ENCODE assay signal across 8 cellular contexts in the genomic region with DNA sequence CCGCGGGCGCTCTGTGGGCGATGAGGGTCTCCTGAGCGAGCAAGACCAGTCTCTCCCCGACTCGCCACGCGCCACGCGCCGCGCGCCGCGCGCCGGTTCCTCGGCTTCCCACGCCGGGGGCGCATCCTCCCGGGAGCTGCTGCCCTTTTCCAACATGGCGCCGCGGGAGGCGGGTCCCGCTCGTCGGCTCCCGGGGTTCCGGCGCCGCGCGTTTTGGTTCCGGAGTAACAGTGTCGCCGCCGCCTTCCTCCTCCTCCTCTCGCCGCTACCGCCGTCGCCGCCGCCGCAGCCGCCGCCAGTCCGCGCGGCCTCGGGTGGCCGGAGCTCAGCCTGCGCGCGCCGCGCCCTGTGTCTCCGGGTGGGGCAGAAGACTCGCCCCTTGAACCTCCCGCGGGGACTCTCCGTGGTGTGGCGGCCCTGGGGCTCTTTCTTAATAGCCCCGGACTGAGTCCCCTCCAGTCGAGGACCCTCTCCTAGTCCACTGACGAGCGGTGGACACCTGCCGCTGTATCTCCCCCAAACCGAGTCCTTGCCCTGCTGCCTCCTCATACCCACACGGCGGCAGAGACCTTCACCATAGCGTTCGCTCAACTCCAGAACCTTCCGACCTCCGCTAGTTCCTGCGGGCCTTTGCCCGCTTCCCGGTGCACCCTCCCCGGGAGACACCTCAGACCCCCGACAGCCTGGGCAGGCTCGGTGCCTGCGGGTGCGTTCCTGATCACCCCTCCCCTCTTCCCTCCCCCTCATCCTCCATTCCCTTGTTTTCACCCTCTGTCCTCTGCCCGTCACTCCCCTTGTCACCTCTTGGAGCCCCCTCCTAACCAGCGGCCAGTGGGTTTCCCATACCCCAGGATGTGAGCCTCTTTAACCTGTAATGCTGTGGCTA. TPM values are rescaled to one million over a fixed set of nuclear protein-coding genes. Genes with fewer than 3 reads are reported as not detected.
A peak's percentile ranks its signal among the peaks of the same experiment; 100 is the strongest.
DNase-seq lines count a peak whose midpoint lies in the region; ATAC-seq and TF ChIP-seq lines count a peak whose summit lies in the region.

A gene (plus strand): TSS at position 242 of the 886 bp plus-strand sequence. CDS start 633 bp downstream, at position 875.

- H3K36me3 Mint-ChIP-seq in activated naive CD8-positive, alpha-beta T cell treated with anti-CD3 and anti-CD28 coated beads, Interleukin-2, amount 10 ng/mL, durations not matched to agents 7 days and 5 days = peaks cover 7% of the 10 kb centered on the region

- peak; percentile 73 for ATAC-seq in GM19468 (IDR thresholded peaks at IDR 0.05; ENCODE audit: extremely low read depth, unreplicated experiment)
- peak; percentile 70 for ATAC-seq in activated naive CD8-positive, alpha-beta T cell treated with anti-CD3 and anti-CD28 coated beads, Interleukin-2, amount 10 ng/mL, durations not matched to agents 7 days and 5 days (ENCODE audit: low read depth)

- TF ChIP-seq CTCF in thyroid gland (IDR thresholded peaks at IDR 0.05) = no peak

- POLR2A ChIA-PET in activated naive CD8-positive, alpha-beta T cell treated with anti-CD3 and anti-CD28 coated beads, Interleukin-2, amount 10 ng/mL, durations not matched to agents 7 days and 5 days (lab: Charles Lee) = interaction anchor here (0.7 to 1.8 kb wide), 9 partner anchors 17 to 786 kb away, joined by 3 to 22 read pairs (median 3); a partner anchor contains a TSS

- H2AK5ac ChIP-seq in trophoblast cell (ENCODE audit: low read length) = peak within 1 kb of the TSS; percentile 45

- H3K4me1 Mint-ChIP-seq in activated naive CD8-positive, alpha-beta T cell treated with anti-CD3 and anti-CD28 coated beads, Interleukin-2, amount 10 ng/mL, durations not matched to agents 7 days and 5 days = peaks cover 42% of the 10 kb centered on the region

- H4K8ac ChIP-seq in trophoblast cell (ENCODE audit: low read depth, low read length) = peak within 1 kb of the TSS; percentile 90

- H3K4me3 ChIP-seq in BLaER1 = peak within 1 kb of the TSS; percentile 81
- peak within 1 kb of the TSS; percentile 96 for H3K4me3 ChIP-seq in MG63
- peak within 1 kb of the TSS; percentile 91 for H3K4me3 ChIP-seq in trophoblast cell (ENCODE audit: low read depth, low read length)
- H3K4me3 ChIP-seq in thyroid gland (replicated peaks in 1 of 3) = peak within 1 kb of the TSS; percentile 60 to 99 (median 70)

- DNase-seq in MG63 (peak; percentile 83), SW 1271 (lab: John Stamatoyannopoulos, UW) (peak; percentile 39 to 80), cardiac septum (ENCODE audit: low spot score) (peak; percentile 94), trophoblast cell (peak; percentile 37 to 63), thyroid gland (peak; percentile 85 to 89)
- DNase-seq in activated naive CD8-positive, alpha-beta T cell treated with anti-CD3 and anti-CD28 coated beads, Interleukin-2, amount 10 ng/mL, durations not matched to agents 7 days and 5 days = peak; percentile 88

- peak within 1 kb of the TSS; percentile 48 for H3K4ac ChIP-seq in trophoblast cell (ENCODE audit: low read depth, low read length)

- peak within 1 kb of the TSS; percentile 78 for H4K12ac ChIP-seq in trophoblast cell (ENCODE audit: low read depth, low read length)

- no peaks in the 10 kb centered on the region for H4K20me1 ChIP-seq in BLaER1

- H3K23ac ChIP-seq in trophoblast cell (ENCODE audit: low read length) = no peak within 1 kb of the TSS

- H3K14ac ChIP-seq in trophoblast cell (ENCODE audit: low read length) = peak within 1 kb of the TSS; percentile 82

- no peaks in the 10 kb centered on the region for H3K27me3 ChIP-seq in BLaER1
- no peaks in the 10 kb centered on the region for H3K27me3 ChIP-seq in MG63
- no peaks in the 10 kb centered on the region for H3K27me3 ChIP-seq in trophoblast cell (ENCODE audit: insufficient read depth, low read length)
- H3K27me3 ChIP-seq in thyroid gland = no peaks in the 10 kb centered on the region

- H2AFZ ChIP-seq in trophoblast cell (ENCODE audit: insufficient read depth, low read length, poor library complexity) = peak within 1 kb of the TSS; percentile 94

- peaks cover 25% of the 10 kb centered on the region for H3K36me3 ChIP-seq in BLaER1
- H3K36me3 ChIP-seq in MG63 = 0 out of 2 replicates have a peak, but pooled peaks cover 2% of the 10 kb centered on the region
- H3K36me3 ChIP-seq in trophoblast cell (ENCODE audit: control insufficient read depth in 1 of 2, insufficient read depth in 2 of 2, low read length in 2 of 2) = peaks cover 3 to 4% of the 10 kb centered on the region in 2 experiments
- H3K36me3 ChIP-seq in thyroid gland = no peaks in the 10 kb centered on the region

- peak within 1 kb of the TSS; percentile 88 for H3K27ac ChIP-seq in BLaER1
- peak within 1 kb of the TSS; percentile 15 for H3K27ac ChIP-seq in trophoblast cell (ENCODE audit: low read depth, low read length)
- H3K27ac ChIP-seq in thyroid gland = peak within 1 kb of the TSS; percentile 77 to 86 (median 85)

- TF ChIP-seq POLR2A in thyroid gland (IDR thresholded peaks at IDR 0.05) = peak in 1 of 2 donors; percentile 81

- peak within 1 kb of the TSS; percentile 88 for H3K18ac ChIP-seq in trophoblast cell (ENCODE audit: low read length)

- H3K4me1 ChIP-seq in BLaER1 (peaks cover 40% of the 10 kb centered on the region), trophoblast cell (ENCODE audit: control insufficient read depth in 1 of 2, insufficient read depth in 2 of 2, low read length in 2 of 2) (peaks cover 7 to 11% of the 10 kb centered on the region in 2 experiments), thyroid gland (peaks cover 12 to 16% of the 10 kb centered on the region in 2 donors)

- peak within 1 kb of the TSS; percentile 23 for H2BK5ac ChIP-seq in trophoblast cell (ENCODE audit: low read depth, low read length, poor library complexity)

- no peaks in the 10 kb centered on the region for H3K27me3 Mint-ChIP-seq in activated naive CD8-positive, alpha-beta T cell treated with anti-CD3 and anti-CD28 coated beads, Interleukin-2, amount 10 ng/mL, durations not matched to agents 7 days and 5 days

- peak within 1 kb of the TSS; percentile 72 for H4K91ac ChIP-seq in trophoblast cell (ENCODE audit: low read depth, low read length)

- H3K27ac Mint-ChIP-seq in activated naive CD8-positive, alpha-beta T cell treated with anti-CD3 and anti-CD28 coated beads, Interleukin-2, amount 10 ng/mL, durations not matched to agents 7 days and 5 days = peak within 1 kb of the TSS; percentile 97

- peak within 1 kb of the TSS; percentile 89 for H3K9ac ChIP-seq in BLaER1
- peak within 1 kb of the TSS; percentile 92 for H3K9ac ChIP-seq in trophoblast cell (ENCODE audit: low read length)

- H3K4me2 ChIP-seq in BLaER1 (peak within 1 kb of the TSS; percentile 87), trophoblast cell (ENCODE audit: low read length) (peak within 1 kb of the TSS; percentile 96)

- peak within 1 kb of the TSS; percentile 34 for H2BK120ac ChIP-seq in trophoblast cell (ENCODE audit: insufficient read depth, low read length, poor library complexity)

- H3K9me3 Mint-ChIP-seq in activated naive CD8-positive, alpha-beta T cell treated with anti-CD3 and anti-CD28 coated beads, Interleukin-2, amount 10 ng/mL, durations not matched to agents 7 days and 5 days = peaks cover 4% of the 10 kb centered on the region

- H3K79me2 ChIP-seq in trophoblast cell (ENCODE audit: control insufficient read depth, insufficient read depth, low read length, poor library complexity) = peaks cover 4% of the 10 kb centered on the region

- WGBS in trophoblast cell (ENCODE audit: extremely low coverage, insufficient coverage, insufficient read length) = no CpG with 5 or more reads among the region's 88 CpGs
- WGBS in thyroid gland, 2 donors = 2% methylated on average over 13 to 46 of the region's 88 CpGs

- H3K4me3 Mint-ChIP-seq in activated naive CD8-positive, alpha-beta T cell treated with anti-CD3 and anti-CD28 coated beads, Interleukin-2, amount 10 ng/mL, durations not matched to agents 7 days and 5 days = peak within 1 kb of the TSS; percentile 94

- H3K9me3 ChIP-seq in BLaER1 = no peaks in the 10 kb centered on the region
- no peaks in the 10 kb centered on the region for H3K9me3 ChIP-seq in MG63
- no peaks in the 10 kb centered on the region for H3K9me3 ChIP-seq in trophoblast cell (ENCODE audit: insufficient read depth, low read depth, low read length)
- no peaks in the 10 kb centered on the region for H3K9me3 ChIP-seq in thyroid gland

- H2BK12ac ChIP-seq in trophoblast cell (ENCODE audit: low read length) = no peak within 1 kb of the TSS

- peaks cover 4% of the 10 kb centered on the region for H3K79me1 ChIP-seq in trophoblast cell (ENCODE audit: low read length)

- intact Hi-C loops in cardiac septum (cut with DNase I) (loop anchor here (2.0 to 5.0 kb wide), 2 partner anchors 22 to 85 kb away; a partner anchor contains a TSS), thyroid gland (cut with DNase I) (no loop called here)

RNA-seq across cellular contexts. Expression of the gene that starts here (rescaled TPM):
- 2.5 and 2.7 TPM in 2 replicates for total RNA-seq in MG63 (2014; rRNA removed; shearing (Covaris generic); ENCODE audit: low replicate concordance)
- 10 to 100 TPM; 25.8 to 29.9 TPM for total RNA-seq in activated naive CD8-positive, alpha-beta T cell treated with anti-CD3 and anti-CD28 coated beads, Interleukin-2, amount 10 ng/mL, durations not matched to agents 7 days and 5 days
- total RNA-seq in cardiac septum = 28.2 TPM
- 9.7 and 10.7 TPM in 2 replicates for polyA plus RNA-seq in trophoblast cell (2013)
- total RNA-seq in thyroid gland = 10 to 100 TPM; 10.2 to 32.1 (median 15.9) TPM

Comparison
In these comparisons a context has a peak if more than half of its experiments do, and no peak if none do; other contexts are left out.
1. Peak in every context shown above with its lines: DNase-seq, ATAC-seq, H3K4me3 ChIP-seq and H3K27ac ChIP-seq.
2. H3K27ac ChIP-seq: peak in every context shown above with its lines; median percentile 88 in BLaER1; 85 in thyroid gland; 15 in trophoblast cell.